ENCODE assay signal across 23 cellular contexts in genomic region chrX:2748815-2749188, GRCh38. TPM values are rescaled to one million over a fixed set of nuclear protein-coding genes. Genes with fewer than 3 reads are reported as not detected.
"Had no signal": no experiment of that assay in that cellular context is flagged by ENCODE, and none has a peak within 500 bp of the region (broad histone marks: within the 10 kb centered on the region; RNA-seq: fewer than 3 reads in every experiment).

No MANE protein-coding gene starts in this region.

- ATAC-seq: HepG2, SK-N-SH treated with all-trans-retinoic acid at 6 μM for 48 hours had no signal

- DNase-seq: IMR-90, Karpas-422, KG1, MM.1S, NCI-H1092 treated with DMSO at 0.1 percent for 48 hours, NCI-H1436, NCI-H187, NCI-H2029, NCI-H2081 treated with DMSO at 0.1 percent for 48 hours, NCI-H2171, NCI-H226, NCI-H446, NCI-H510A, NCI-H524 treated with DMSO at 0.1 percent for 48 hours, NCI-H69, NCI-H774, RPMI8226, SHP77, T-helper 1 cell had no signal

RNA-seq across cellular contexts. Expression of gene XG, which starts 3.0 kb away (rescaled TPM):
- total RNA-seq: HepG2, HT1080, SK-MEL-5 had no signal
